8 cellular contexts compared by ENCODE assay signal in the genomic region with DNA sequence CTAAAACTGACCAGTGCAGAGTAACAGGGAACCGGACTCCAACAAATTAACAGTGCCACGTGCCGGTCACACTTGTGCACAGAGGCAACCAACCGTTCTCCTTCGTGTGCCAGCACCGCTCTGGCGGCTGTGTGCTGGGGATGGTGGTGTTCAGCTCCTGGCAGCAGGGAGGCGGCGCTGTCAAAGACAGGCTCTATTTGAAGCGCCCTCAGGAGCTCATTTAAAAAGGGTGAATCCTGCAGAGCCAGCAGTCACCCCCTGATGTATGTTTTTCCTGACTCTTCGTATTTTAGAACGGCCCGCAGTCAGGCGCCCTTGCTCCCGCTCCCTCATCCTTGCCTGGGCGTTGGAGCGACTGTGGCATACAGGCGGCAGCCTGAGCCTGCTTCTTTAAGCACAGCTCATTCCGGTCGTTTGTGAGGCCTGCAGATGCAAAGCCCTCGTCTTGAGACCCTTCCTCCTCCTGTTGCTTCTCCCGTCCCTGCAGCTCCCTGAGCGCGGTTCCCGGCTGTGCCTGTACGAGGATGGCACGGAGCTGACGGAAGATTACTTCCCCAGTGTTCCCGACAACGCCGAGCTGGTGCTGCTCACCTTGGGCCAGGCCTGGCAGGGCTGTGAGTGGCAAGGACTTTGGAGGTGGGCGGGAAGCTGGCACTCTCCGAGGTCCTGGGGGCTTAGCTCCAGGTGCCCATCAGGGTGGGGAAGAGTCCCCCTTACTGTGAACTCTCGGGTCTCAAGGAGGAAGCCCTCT. TPM values are rescaled to one million over a fixed set of nuclear protein-coding genes. Genes with fewer than 3 reads are reported as not detected.
DNase-seq lines count a peak whose midpoint lies in the region; ATAC-seq and TF ChIP-seq lines count a peak whose summit lies in the region.

No MANE protein-coding gene starts in this region.

- WGBS in SK-N-SH (ENCODE audit: low lambda C conversion rate), result 91% methylated on average over 17 of the region's 34 CpGs

- TF ChIP-seq EP300 in SK-N-SH (IDR thresholded peaks at IDR 0.05; ENCODE audit: borderline replicate concordance in 1 of 2, low read depth in 1 of 2, low read length in 1 of 2), result no peak

- H3K4me3 ChIP-seq in AG04449 (ENCODE audit: low read depth, low read length) (peak overlapping the region; percentile 98), GM08714 (ENCODE audit: low read length) (peak overlapping the region; percentile 82; the same call in 1 of the 2 replicates), SK-N-SH (ENCODE audit: low read depth in 2 of 2, low read length in 1 of 2) (peak overlapping the region; percentile 76 to 88; a peak in 2 of 4 replicates), endocrine pancreas (ENCODE audit: control insufficient read depth, insufficient read depth, low read length) (no peak overlapping the region)

- no peaks in the 10 kb centered on the region for H3K36me3 ChIP-seq in SK-N-SH (replicated peaks in 1 of 2; ENCODE audit: control insufficient read depth in 1 of 2, insufficient read depth in 2 of 2, low read length in 1 of 2)
- H3K36me3 ChIP-seq in endocrine pancreas (ENCODE audit: control insufficient read depth, insufficient read depth, low read length), result no peaks in the 10 kb centered on the region

- no peaks in the 10 kb centered on the region for H3F3A ChIP-seq in SK-N-SH (replicated peaks; ENCODE audit: insufficient read depth)

- H3K9ac ChIP-seq in SK-N-SH (no peak overlapping the region; the same call in 1 of the 2 replicates), endocrine pancreas (ENCODE audit: control insufficient read depth, insufficient read depth, low read length) (peak overlapping the region; percentile 76)

- DNase-seq in AG04449 (ENCODE audit: low read depth, low spot score), result no peak
- peak; percentile 52 for DNase-seq in SK-N-SH
- peak; percentile 36 for DNase-seq in myocyte (ENCODE audit: low read depth)

- H3K9me2 ChIP-seq in SK-N-SH, result no peaks in the 10 kb centered on the region

- CTCF ChIA-PET in AG04449 (lab: Yijun Ruan, JAX), result interaction anchor here (1.0 to 3.1 kb wide), 5 partner anchors 10 to 62 kb away, joined by 3 to 15 read pairs (median 4); a partner anchor contains a TSS
- CTCF ChIA-PET in SK-N-SH (lab: Yijun Ruan, JAX), result interaction anchor here (0.7 to 2.0 kb wide), 5 partner anchors 9 to 83 kb away, joined by 3 to 5 read pairs (median 4); no protein-coding TSS in a partner anchor

- no peaks in the 10 kb centered on the region for H3K9me3 ChIP-seq in SK-N-SH
- no peaks in the 10 kb centered on the region for H3K9me3 ChIP-seq in endocrine pancreas (ENCODE audit: control insufficient read depth, low read length)

- H3K27ac ChIP-seq in SK-N-SH (ENCODE audit: low read depth in 2 of 2, low read length in 1 of 2), result no peak overlapping the region

- no peak overlapping the region for H2AFZ ChIP-seq in SK-N-SH (ENCODE audit: low read depth)

- peaks cover 9% of the 10 kb centered on the region; the same call in 1 of the 2 replicates for H4K20me1 ChIP-seq in SK-N-SH (ENCODE audit: insufficient read depth)

- TF ChIP-seq CTCF in AG04449 (IDR thresholded peaks at IDR 0.05; ENCODE audit: insufficient read depth, low read length, missing control alignments) (peak; percentile 24), SK-N-SH (IDR thresholded peaks at IDR 0.05) (no peak)

- ATAC-seq in GM21447 (IDR thresholded peaks at IDR 0.05; ENCODE audit: unreplicated experiment) (no peak), HG03280 (IDR thresholded peaks at IDR 0.05; ENCODE audit: unreplicated experiment) (no peak), GM21619 (IDR thresholded peaks at IDR 0.05; ENCODE audit: unreplicated experiment) (no peak)

- H3K27me3 ChIP-seq in SK-N-SH (ENCODE audit: insufficient read depth) (no peaks in the 10 kb centered on the region), endocrine pancreas (ENCODE audit: control insufficient read depth, insufficient read depth, low read length) (no peaks in the 10 kb centered on the region)

- peaks cover 37% of the 10 kb centered on the region for H3K79me2 ChIP-seq in SK-N-SH (ENCODE audit: insufficient read depth)

- peaks cover 4 to 16% of the 10 kb centered on the region in 2 experiments; a peak in 1 of 4 replicates for H3K4me1 ChIP-seq in SK-N-SH (ENCODE audit: control insufficient read depth in 1 of 2, insufficient read depth in 2 of 2, low read depth in 1 of 2, low read length in 1 of 2)
- H3K4me1 ChIP-seq in endocrine pancreas (ENCODE audit: control insufficient read depth, insufficient read depth, low read length), result no peaks in the 10 kb centered on the region

- POLR2A ChIA-PET in AG04449 (lab: Yijun Ruan, JAX) (no interaction called here), SK-N-SH (lab: Yijun Ruan, JAX) (no interaction called here)

- H3K4me2 ChIP-seq in SK-N-SH, result peak overlapping the region; percentile 96

- TF ChIP-seq RAD21 in SK-N-SH (IDR thresholded peaks at IDR 0.05; ENCODE audit: low read length), result no peak

TF ChIP-seq in SK-N-SH, 30 proteins besides CTCF, POLR2A, EP300 and RAD21:
- no peak for TF ChIP-seq FOSL2 (IDR thresholded peaks at IDR 0.05; ENCODE audit: borderline replicate concordance, low read depth)
- no peak for TF ChIP-seq NRF1 (IDR thresholded peaks at IDR 0.05; ENCODE audit: low read depth, low read length)

RNA-seq across cellular contexts. Expression of a gene that starts 1.1 kb away (rescaled TPM):
- 8.2 and 8.9 TPM in 2 replicates for polyA plus RNA-seq in SK-N-SH (2012; rRNA removed)
- 6.0 and 8.2 TPM in 2 replicates for polyA plus RNA-seq in SK-N-SH (2012; cell fraction: cytosol; rRNA removed)
- polyA plus RNA-seq in SK-N-SH (2012; cell fraction: nucleus; rRNA removed), result 20.7 and 20.8 TPM in 2 replicates
- total RNA-seq in myocyte, result 3.0 and 3.7 TPM in 2 replicates
- 3.8 TPM for polyA plus RNA-seq in myocyte (2012)

RNA-seq across cellular contexts. Expression of a gene that starts 1.4 kb away (rescaled TPM):
- 19.2 and 22.7 TPM in 2 replicates for polyA plus RNA-seq in SK-N-SH (2012; rRNA removed)
- 19.8 and 23.1 TPM in 2 replicates for polyA plus RNA-seq in SK-N-SH (2012; cell fraction: cytosol; rRNA removed)
- 31.2 and 32.1 TPM in 2 replicates for polyA plus RNA-seq in SK-N-SH (2012; cell fraction: nucleus; rRNA removed)
- total RNA-seq in myocyte, result 22.7 and 23.1 TPM in 2 replicates
- 25.6 TPM for polyA plus RNA-seq in myocyte (2012)

RNA-seq across cellular contexts. Expression of a gene that starts 41.7 kb away (rescaled TPM):
- polyA plus RNA-seq in SK-N-SH (2012; rRNA removed), result 21.4 and 22.8 TPM in 2 replicates
- polyA plus RNA-seq in SK-N-SH (2012; cell fraction: cytosol; rRNA removed), result 17.2 and 19.5 TPM in 2 replicates
- 39.6 and 40.5 TPM in 2 replicates for polyA plus RNA-seq in SK-N-SH (2012; cell fraction: nucleus; rRNA removed)
- 23.4 and 28.3 TPM in 2 replicates for total RNA-seq in myocyte
- polyA plus RNA-seq in myocyte (2012), result 19.9 TPM
